12 cellular contexts compared by ENCODE assay signal in the genomic region with DNA sequence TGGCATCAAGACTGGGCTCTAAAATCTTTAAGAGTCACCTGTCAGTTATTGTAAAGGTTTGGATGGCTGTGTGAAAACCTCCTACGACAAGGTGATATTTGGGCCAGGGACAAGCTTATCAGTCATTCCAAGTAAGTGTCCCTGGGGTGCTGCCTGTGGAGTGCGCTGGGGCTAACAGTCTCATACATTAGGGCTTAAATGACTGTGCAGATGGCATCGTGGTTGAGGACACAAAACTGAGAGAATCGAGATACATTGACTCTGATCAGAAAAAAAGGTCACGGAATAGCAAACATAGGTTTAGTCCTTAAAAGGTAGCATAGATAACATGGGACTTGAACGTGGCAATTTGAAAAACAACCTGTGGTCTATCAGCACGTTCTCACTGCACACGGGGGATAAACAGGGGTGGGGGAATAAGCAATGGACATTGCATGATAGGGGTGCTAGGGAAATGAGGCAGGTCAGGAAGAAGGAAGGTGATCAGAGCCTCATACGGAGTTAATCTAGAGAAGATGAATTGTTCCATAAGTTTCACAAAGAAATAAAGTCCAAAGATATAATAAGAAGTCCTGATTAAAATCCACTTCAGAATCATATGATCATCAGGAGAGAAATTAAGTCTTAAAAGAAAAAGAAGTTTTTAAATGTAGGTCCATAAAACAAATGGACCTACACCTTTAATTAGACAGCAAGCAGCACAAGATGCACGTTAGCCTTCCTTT.
DNase-seq lines count a peak whose midpoint lies in the region; ATAC-seq lines count a peak whose summit lies in the region.
"Had no signal": no experiment of that assay in that cellular context is flagged by ENCODE, and none has a peak within 500 bp of the region (broad histone marks: within the 10 kb centered on the region; RNA-seq: fewer than 3 reads in every experiment).

No MANE protein-coding gene starts in this region.

- peaks cover 47 to 61% of the 10 kb centered on the region in 2 donors for H3K36me3 Mint-ChIP-seq in CD4-positive, alpha-beta memory T cell
- peaks cover 50% of the 10 kb centered on the region for H3K36me3 Mint-ChIP-seq in activated naive CD8-positive, alpha-beta T cell treated with anti-CD3 and anti-CD28 coated beads, Interleukin-2, amount 50 U/mL, for 24 hours (ENCODE audit: low read depth)

- H3K4me3 ChIP-seq in CD4-positive, alpha-beta memory T cell (ENCODE audit: low read length in 2 of 2), result peak overlapping the region in 1 of 2 donors; percentile 38
- H3K4me3 ChIP-seq: esophagus muscularis mucosa, mucosa of descending colon had no signal

- CTCF ChIA-PET in CD4-positive, alpha-beta memory T cell (lab: Charles Lee; ENCODE audit: partially characterized antibody), result interaction anchor here (0.8 to 1.9 kb wide), 4 partner anchors 12 to 81 kb away, joined by 3 to 7 read pairs (median 4); no protein-coding TSS in a partner anchor

- no peak for DNase-seq in CD4-positive, alpha-beta memory T cell
- DNase-seq in activated naive CD8-positive, alpha-beta T cell treated with anti-CD3 and anti-CD28 coated beads, Interleukin-2, amount 50 U/mL, for 24 hours, result no peak
- no peak for DNase-seq in DMS53 (lab: John Stamatoyannopoulos, UW)
- DNase-seq in NOMO-1 treated with dmso at 0.1 percent for 144 hours (lab: John Stamatoyannopoulos, UW; ENCODE audit: unreplicated experiment), result no peak
- DNase-seq in putamen (ENCODE audit: low spot score), result no peak
- DNase-seq in kidney tubule cell (ENCODE audit: low spot score), result no peak
- DNase-seq: central memory CD4-positive, alpha-beta T cell; mucosa of descending colon; substantia nigra had no signal

- no peaks in the 10 kb centered on the region for H3K27me3 Mint-ChIP-seq in CD4-positive, alpha-beta memory T cell
- H3K27me3 Mint-ChIP-seq in activated naive CD8-positive, alpha-beta T cell treated with anti-CD3 and anti-CD28 coated beads, Interleukin-2, amount 50 U/mL, for 24 hours, result no peaks in the 10 kb centered on the region

- H3K27ac Mint-ChIP-seq in CD4-positive, alpha-beta memory T cell, result peak overlapping the region; percentile 81 to 100 (median 91)
- peak overlapping the region; percentile 95 for H3K27ac Mint-ChIP-seq in activated naive CD8-positive, alpha-beta T cell treated with anti-CD3 and anti-CD28 coated beads, Interleukin-2, amount 50 U/mL, for 24 hours

- POLR2A ChIA-PET in CD4-positive, alpha-beta memory T cell (lab: Charles Lee; ENCODE audit: partially characterized antibody), result interaction anchor here (0.9 to 42.8 kb wide), 9 partner anchors 8 to 565 kb away, joined by 3 to 1528 read pairs (median 4); no protein-coding TSS in a partner anchor

- ATAC-seq in GM18511 (IDR thresholded peaks at IDR 0.05; ENCODE audit: unreplicated experiment) (peak; percentile 48), HG03439 (IDR thresholded peaks at IDR 0.05; ENCODE audit: unreplicated experiment) (peak; percentile 34)
- peak; percentile 21 for ATAC-seq in activated naive CD8-positive, alpha-beta T cell treated with anti-CD3 and anti-CD28 coated beads, Interleukin-2, amount 50 U/mL, for 24 hours
- ATAC-seq: mucosa of descending colon had no signal

- H3K4me1 ChIP-seq in CD4-positive, alpha-beta memory T cell (ENCODE audit: insufficient read depth, low read length), result no peaks in the 10 kb centered on the region

- H3K27me3 ChIP-seq in CD4-positive, alpha-beta memory T cell (ENCODE audit: insufficient read depth, low read length), result no peaks in the 10 kb centered on the region

- no peaks in the 10 kb centered on the region for H3K9me3 Mint-ChIP-seq in CD4-positive, alpha-beta memory T cell
- no peaks in the 10 kb centered on the region for H3K9me3 Mint-ChIP-seq in activated naive CD8-positive, alpha-beta T cell treated with anti-CD3 and anti-CD28 coated beads, Interleukin-2, amount 50 U/mL, for 24 hours

- peak overlapping the region; percentile 86 to 96 (median 90) for H3K4me3 Mint-ChIP-seq in CD4-positive, alpha-beta memory T cell
- peak overlapping the region; percentile 88 for H3K4me3 Mint-ChIP-seq in activated naive CD8-positive, alpha-beta T cell treated with anti-CD3 and anti-CD28 coated beads, Interleukin-2, amount 50 U/mL, for 24 hours

- intact Hi-C loops in CD4-positive, alpha-beta memory T cell (cut with micrococcal nuclease), result no loop called here

- peaks cover 1 to 52% (median 7%) of the 10 kb centered on the region in 4 donors for H3K4me1 Mint-ChIP-seq in CD4-positive, alpha-beta memory T cell
- peaks cover 56% of the 10 kb centered on the region for H3K4me1 Mint-ChIP-seq in activated naive CD8-positive, alpha-beta T cell treated with anti-CD3 and anti-CD28 coated beads, Interleukin-2, amount 50 U/mL, for 24 hours

- no peaks in the 10 kb centered on the region for H3K36me3 ChIP-seq in CD4-positive, alpha-beta memory T cell (ENCODE audit: insufficient read depth, low read length)
- H3K36me3 ChIP-seq: esophagus muscularis mucosa had no signal

- peak overlapping the region; percentile 56 for H3K27ac ChIP-seq in CD4-positive, alpha-beta memory T cell (ENCODE audit: low read depth, low read length)
- H3K27ac ChIP-seq: esophagus muscularis mucosa had no signal

- no peaks in the 10 kb centered on the region for H3K9me3 ChIP-seq in CD4-positive, alpha-beta memory T cell (ENCODE audit: control insufficient read depth in 1 of 2, low read length in 2 of 2)
- H3K9me3 ChIP-seq: esophagus muscularis mucosa, mucosa of descending colon had no signal
